Comparison of ENCODE assay signal across 12 cellular contexts in genomic region chr5:134129411-134130238, GRCh38. TPM values are rescaled to one million over a fixed set of nuclear protein-coding genes. Genes with fewer than 3 reads are reported as not detected.
DNase-seq lines count a peak whose midpoint lies in the region; ATAC-seq lines count a peak whose summit lies in the region.
"Had no signal": no experiment of that assay in that cellular context is flagged by ENCODE, and none has a peak within 500 bp of the region (broad histone marks: within the 10 kb centered on the region; RNA-seq: fewer than 3 reads in every experiment).

No MANE protein-coding gene starts in this region.

- intact Hi-C loops in activated T-helper 1 cell treated with anti-CD3 and anti-CD28 coated beads, Interleukin-12 subunit alpha, Interleukin-12 subunit beta, Interleukin-2, Interleukin-4 antibody, amounts not matched to agents 30 ng/mL and 10 ng/mL and 1 ng/mL, durations not matched to agents 14 hours and 24 hours and 36 hours (cut with micrococcal nuclease) = no loop called here

- H3K4me1 Mint-ChIP-seq in activated T-helper 1 cell treated with anti-CD3 and anti-CD28 coated beads, Interleukin-12 subunit alpha, Interleukin-12 subunit beta, Interleukin-2, Interleukin-4 antibody, amounts not matched to agents 30 ng/mL and 10 ng/mL and 1 ng/mL, durations not matched to agents 14 hours and 24 hours and 36 hours (ENCODE audit: low read depth) = peaks cover 81% of the 10 kb centered on the region
- H3K4me1 Mint-ChIP-seq in immature natural killer cell = peaks cover 93 to 94% of the 10 kb centered on the region in 2 donors
- H3K4me1 Mint-ChIP-seq: nephron had no signal

- peak overlapping the region; percentile 83 for H3K4me3 Mint-ChIP-seq in activated T-helper 1 cell treated with anti-CD3 and anti-CD28 coated beads, Interleukin-12 subunit alpha, Interleukin-12 subunit beta, Interleukin-2, Interleukin-4 antibody, amounts not matched to agents 30 ng/mL and 10 ng/mL and 1 ng/mL, durations not matched to agents 14 hours and 24 hours and 36 hours
- peak overlapping the region; percentile 48 to 77 (median 67) for H3K4me3 Mint-ChIP-seq in immature natural killer cell
- H3K4me3 Mint-ChIP-seq: nephron had no signal

- peaks cover 10% of the 10 kb centered on the region for H3K27me3 Mint-ChIP-seq in activated T-helper 1 cell treated with anti-CD3 and anti-CD28 coated beads, Interleukin-12 subunit alpha, Interleukin-12 subunit beta, Interleukin-2, Interleukin-4 antibody, amounts not matched to agents 30 ng/mL and 10 ng/mL and 1 ng/mL, durations not matched to agents 14 hours and 24 hours and 36 hours (ENCODE audit: insufficient read depth)
- H3K27me3 Mint-ChIP-seq in immature natural killer cell (ENCODE audit: low read depth in 3 of 3) = peaks cover 12 to 22% (median 18%) of the 10 kb centered on the region in 3 donors

- peaks cover 34% of the 10 kb centered on the region for H3K36me3 Mint-ChIP-seq in activated T-helper 1 cell treated with anti-CD3 and anti-CD28 coated beads, Interleukin-12 subunit alpha, Interleukin-12 subunit beta, Interleukin-2, Interleukin-4 antibody, amounts not matched to agents 30 ng/mL and 10 ng/mL and 1 ng/mL, durations not matched to agents 14 hours and 24 hours and 36 hours (ENCODE audit: low read depth)
- H3K36me3 Mint-ChIP-seq in immature natural killer cell = peaks cover 0 to 7% (median 4%) of the 10 kb centered on the region in 3 donors

- peak overlapping the region; percentile 86 for H3K27ac Mint-ChIP-seq in activated T-helper 1 cell treated with anti-CD3 and anti-CD28 coated beads, Interleukin-12 subunit alpha, Interleukin-12 subunit beta, Interleukin-2, Interleukin-4 antibody, amounts not matched to agents 30 ng/mL and 10 ng/mL and 1 ng/mL, durations not matched to agents 14 hours and 24 hours and 36 hours
- peak overlapping the region; percentile 93 to 98 (median 97) for H3K27ac Mint-ChIP-seq in immature natural killer cell
- H3K27ac Mint-ChIP-seq: nephron had no signal

- no peaks in the 10 kb centered on the region for H3K9me3 Mint-ChIP-seq in activated T-helper 1 cell treated with anti-CD3 and anti-CD28 coated beads, Interleukin-12 subunit alpha, Interleukin-12 subunit beta, Interleukin-2, Interleukin-4 antibody, amounts not matched to agents 30 ng/mL and 10 ng/mL and 1 ng/mL, durations not matched to agents 14 hours and 24 hours and 36 hours
- no peaks in the 10 kb centered on the region for H3K9me3 Mint-ChIP-seq in immature natural killer cell
- H3K9me3 Mint-ChIP-seq: nephron had no signal

- DNase-seq in stimulated activated naive CD4-positive, alpha-beta T cell (lab: John Stamatoyannopoulos, UW) = peak; percentile 36 to 68 (median 56)
- DNase-seq in stimulated activated naive CD4-positive, alpha-beta T cell treated with Interleukin-2 at 50 U/mL for 16 hours (lab: John Stamatoyannopoulos, UW) = no peak
- DNase-seq in activated T-helper 1 cell treated with anti-CD3 and anti-CD28 coated beads, Interleukin-12 subunit alpha, Interleukin-12 subunit beta, Interleukin-2, Interleukin-4 antibody, amounts not matched to agents 30 ng/mL and 10 ng/mL and 1 ng/mL, durations not matched to agents 14 hours and 24 hours and 36 hours (ENCODE audit: low spot score) = no peak
- peak; percentile 49 to 53 (median 52) for DNase-seq in immature natural killer cell
- no peak for DNase-seq in NAMALWA (ENCODE audit: low spot score)
- DNase-seq in NCI-H2081 treated with DMSO at 0.1 percent for 48 hours (lab: John Stamatoyannopoulos, UW) = no peak
- DNase-seq in DMS153 (lab: John Stamatoyannopoulos, UW) = no peak
- DNase-seq: AML-193, KBM-7, NCI-H1105 treated with DMSO at 0.1 percent for 48 hours had no signal

- no peak for ATAC-seq in GM19328 (IDR thresholded peaks at IDR 0.05; ENCODE audit: unreplicated experiment)

RNA-seq across cellular contexts. Expression of gene TCF7, which starts 15.1 kb away (rescaled TPM):
- 76.3 and 77.2 TPM in 2 replicates for total RNA-seq in activated T-helper 1 cell treated with anti-CD3 and anti-CD28 coated beads, Interleukin-12 subunit alpha, Interleukin-12 subunit beta, Interleukin-2, Interleukin-4 antibody, amounts not matched to agents 30 ng/mL and 10 ng/mL and 1 ng/mL, durations not matched to agents 14 hours and 24 hours and 36 hours
- 10 to 100 TPM; 14.9 to 50.9 (median 38.2) TPM for polyA plus RNA-seq in immature natural killer cell

RNA-seq across cellular contexts. Expression of gene SKP1, which starts 47.1 kb away (rescaled TPM):
- 259 and 265 TPM in 2 replicates for total RNA-seq in activated T-helper 1 cell treated with anti-CD3 and anti-CD28 coated beads, Interleukin-12 subunit alpha, Interleukin-12 subunit beta, Interleukin-2, Interleukin-4 antibody, amounts not matched to agents 30 ng/mL and 10 ng/mL and 1 ng/mL, durations not matched to agents 14 hours and 24 hours and 36 hours
- polyA plus RNA-seq in immature natural killer cell = 1,000 to 10,000 TPM in 2 of 3 donors, 100 to 1,000 TPM in 1; 955 to 1,349 (median 1,131) TPM

Comparison
In these comparisons a context has a peak if more than half of its experiments do, and no peak if none do; other contexts are left out.
1. DNase-seq: peak in stimulated activated naive CD4-positive, alpha-beta T cell (6 of 6) and immature natural killer cell (3 of 3); none in stimulated activated naive CD4-positive, alpha-beta T cell treated with Interleukin-2 at 50 U/mL for 16 hours (single experiment), activated T-helper 1 cell treated with anti-CD3 and anti-CD28 coated beads, Interleukin-12 subunit alpha, Interleukin-12 subunit beta, Interleukin-2, Interleukin-4 antibody, amounts not matched to agents 30 ng/mL and 10 ng/mL and 1 ng/mL, durations not matched to agents 14 hours and 24 hours and 36 hours (single experiment), NAMALWA (single experiment), NCI-H2081 treated with DMSO at 0.1 percent for 48 hours (single experiment) and DMS153 (single experiment).